ENCODE assay signal across 8 cellular contexts in the genomic region with DNA sequence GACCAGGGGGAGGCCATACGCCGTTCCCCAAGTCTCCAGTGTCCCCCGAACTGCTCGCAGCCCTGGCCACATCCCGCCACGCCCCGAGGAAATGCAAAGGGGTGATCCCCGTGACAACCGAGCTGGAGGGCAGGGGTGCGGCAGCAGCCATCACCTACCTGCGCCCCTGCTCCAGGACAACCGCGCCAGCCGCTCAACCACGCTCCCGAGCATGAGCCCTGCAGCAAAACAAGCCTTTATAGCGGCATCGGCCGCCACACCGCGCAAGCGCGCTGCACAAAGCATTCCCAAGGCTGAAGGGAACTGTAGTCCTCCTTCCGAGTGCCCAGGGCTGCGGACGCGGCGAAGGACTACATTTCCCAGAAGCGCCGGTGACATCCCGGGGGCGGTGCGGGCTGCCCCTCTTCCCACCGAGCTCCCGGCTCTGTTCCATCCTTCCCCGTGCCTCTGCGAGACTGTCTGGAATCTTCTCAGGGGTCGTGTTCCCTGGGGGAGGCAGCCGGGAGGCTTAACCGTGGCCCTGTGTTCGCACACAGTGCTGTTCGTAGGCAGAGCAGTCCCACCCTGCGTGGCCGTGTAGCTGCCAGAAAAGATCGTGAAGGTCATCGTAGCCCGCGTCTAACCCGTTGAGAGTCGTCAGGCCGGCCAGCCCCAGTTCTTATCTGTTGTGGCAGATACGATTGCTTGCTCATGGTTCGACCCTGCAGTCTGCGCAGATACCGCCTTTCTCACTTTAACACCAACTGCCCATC. TPM values are rescaled to one million over a fixed set of nuclear protein-coding genes. Genes with fewer than 3 reads are reported as not detected.
A peak's percentile ranks its signal among the peaks of the same experiment; 100 is the strongest.
DNase-seq lines count a peak whose midpoint lies in the region; ATAC-seq, FAIRE-seq and TF ChIP-seq lines count a peak whose summit lies in the region.

A gene (minus strand): TSS at position 213 of the 752 bp plus-strand sequence. CDS start 3,492 bp downstream, outside the sequence.

- peak; percentile 98 for ATAC-seq in GM21737 (IDR thresholded peaks at IDR 0.05; ENCODE audit: unreplicated experiment)
- ATAC-seq in activated T-cell treated with anti-CD3 and anti-CD28 coated beads, Interleukin-2, amount 50 U/mL, for 72 hours (replicated peaks in 1 of 2): peak; percentile 91 to 92
- ATAC-seq in naive thymus-derived CD4-positive, alpha-beta T cell: peak; percentile 96
- ATAC-seq in stimulated activated naive B cell treated with anti-CD40 and anti-IgM and Interleukin-4, amounts not matched to agents 10 μg/mL and 1 μg/mL and 100 μg/mL, for 72 hours (replicated peaks): peak; percentile 95 to 96

- peaks cover 7% of the 10 kb centered on the region for H3K4me1 ChIP-seq in KMS-11 (ENCODE audit: low read depth, poor library complexity, severe bottlenecking)
- H3K4me1 ChIP-seq in naive thymus-derived CD4-positive, alpha-beta T cell (ENCODE audit: control insufficient read depth in 2 of 2, insufficient read depth in 2 of 2, low read length in 2 of 2): peaks cover 8 to 14% of the 10 kb centered on the region in 2 donors

- no peaks in the 10 kb centered on the region for H4K20me1 ChIP-seq in KMS-11 (ENCODE audit: insufficient read depth)

- H3K4me3 ChIP-seq in KMS-11 (IDR thresholded peaks at IDR 0.05; ENCODE audit: insufficient read depth, low read depth, low read length): peak within 1 kb of the TSS; percentile 98
- H3K4me3 ChIP-seq in naive thymus-derived CD4-positive, alpha-beta T cell (ENCODE audit: low read length): peak within 1 kb of the TSS; percentile 100

- POLR2A ChIA-PET in naive thymus-derived CD4-positive, alpha-beta T cell (lab: Charles Lee): interaction anchor here (0.6 to 1.5 kb wide), 5 partner anchors 19 to 232 kb away, joined by 3 to 10 read pairs (median 4); a partner anchor contains a TSS

- TF ChIP-seq CTCF in KMS-11 (conservative IDR thresholded peaks at IDR 0.05; ENCODE audit: low read depth, low read length): peak; percentile 76

- H3K9ac ChIP-seq in KMS-11: peak within 1 kb of the TSS; percentile 63; the same call in 1 of the 2 replicates

- intact Hi-C loops in naive thymus-derived CD4-positive, alpha-beta T cell (cut with micrococcal nuclease): loop anchor here (1.0 to 10.0 kb wide), 17 partner anchors 113 to 1223 kb away; a partner anchor contains a TSS

- DNase-seq in DMS79 (lab: John Stamatoyannopoulos, UW) (peak; percentile 88), RCC 7860 (ENCODE audit: low spot score) (peak; percentile 88), fibroblast of gingiva (ENCODE audit: low read depth) (peak; percentile 89)
- peak; percentile 82 to 83 for DNase-seq in activated T-cell treated with anti-CD3 and anti-CD28 coated beads, Interleukin-2, amount 50 U/mL, for 72 hours
- peak; percentile 62 to 84 (median 79) for DNase-seq in naive thymus-derived CD4-positive, alpha-beta T cell
- DNase-seq in stimulated activated naive B cell treated with anti-CD40 and anti-IgM and Interleukin-4, amounts not matched to agents 10 μg/mL and 1 μg/mL and 100 μg/mL, for 72 hours: peak; percentile 80

- H3K9me3 Mint-ChIP-seq in activated T-cell treated with anti-CD3 and anti-CD28 coated beads, Interleukin-2, amount 50 U/mL, for 72 hours: no peaks in the 10 kb centered on the region
- H3K9me3 Mint-ChIP-seq in naive thymus-derived CD4-positive, alpha-beta T cell: no peaks in the 10 kb centered on the region
- H3K9me3 Mint-ChIP-seq in stimulated activated naive B cell treated with anti-CD40 and anti-IgM and Interleukin-4, amounts not matched to agents 10 μg/mL and 1 μg/mL and 100 μg/mL, for 72 hours: no peaks in the 10 kb centered on the region

- H3K27ac Mint-ChIP-seq in activated T-cell treated with anti-CD3 and anti-CD28 coated beads, Interleukin-2, amount 50 U/mL, for 72 hours: peak within 1 kb of the TSS; percentile 94
- H3K27ac Mint-ChIP-seq in naive thymus-derived CD4-positive, alpha-beta T cell: peak within 1 kb of the TSS; percentile 70 to 95 (median 91)
- H3K27ac Mint-ChIP-seq in stimulated activated naive B cell treated with anti-CD40 and anti-IgM and Interleukin-4, amounts not matched to agents 10 μg/mL and 1 μg/mL and 100 μg/mL, for 72 hours: peak within 1 kb of the TSS; percentile 94

- peaks cover 32% of the 10 kb centered on the region for H3K4me1 Mint-ChIP-seq in activated T-cell treated with anti-CD3 and anti-CD28 coated beads, Interleukin-2, amount 50 U/mL, for 72 hours (ENCODE audit: low read depth)
- H3K4me1 Mint-ChIP-seq in naive thymus-derived CD4-positive, alpha-beta T cell: peaks cover 11 to 33% (median 25%) of the 10 kb centered on the region in 7 donors
- peaks cover 7 to 28% of the 10 kb centered on the region in 2 donors for H3K4me1 Mint-ChIP-seq in stimulated activated naive B cell treated with anti-CD40 and anti-IgM and Interleukin-4, amounts not matched to agents 10 μg/mL and 1 μg/mL and 100 μg/mL, for 72 hours

- no peak within 1 kb of the TSS for H3K27ac ChIP-seq in KMS-11
- peak within 1 kb of the TSS; percentile 72 for H3K27ac ChIP-seq in naive thymus-derived CD4-positive, alpha-beta T cell (ENCODE audit: low read depth, low read length)

- FAIRE-seq in RCC 7860 (lab: Jason Lieb, UNC): peak; percentile 27

- no peaks in the 10 kb centered on the region; the same call in 1 of the 2 replicates for H3K36me3 ChIP-seq in KMS-11 (ENCODE audit: insufficient read depth)
- peaks cover 0 to 5% (median 0%) of the 10 kb centered on the region in 3 experiments for H3K36me3 ChIP-seq in naive thymus-derived CD4-positive, alpha-beta T cell (ENCODE audit: control insufficient read depth in 2 of 3, insufficient read depth in 3 of 3, low read length in 3 of 3)

- peak within 1 kb of the TSS; percentile 65 for H3K4me2 ChIP-seq in KMS-11

- H3K9me3 ChIP-seq in naive thymus-derived CD4-positive, alpha-beta T cell (ENCODE audit: control insufficient read depth in 2 of 3, low read length in 3 of 3): no peaks in the 10 kb centered on the region

- H3K36me3 Mint-ChIP-seq in activated T-cell treated with anti-CD3 and anti-CD28 coated beads, Interleukin-2, amount 50 U/mL, for 72 hours (ENCODE audit: insufficient read depth in 2 of 2): peaks cover 1 to 6% of the 10 kb centered on the region in 2 donors
- H3K36me3 Mint-ChIP-seq in naive thymus-derived CD4-positive, alpha-beta T cell: peaks cover 0 to 8% (median 6%) of the 10 kb centered on the region in 5 donors
- H3K36me3 Mint-ChIP-seq in stimulated activated naive B cell treated with anti-CD40 and anti-IgM and Interleukin-4, amounts not matched to agents 10 μg/mL and 1 μg/mL and 100 μg/mL, for 72 hours: peaks cover 3 to 4% of the 10 kb centered on the region in 2 donors

- H3K27me3 ChIP-seq in KMS-11 (ENCODE audit: insufficient read depth, low read depth): no peaks in the 10 kb centered on the region
- no peaks in the 10 kb centered on the region for H3K27me3 ChIP-seq in naive thymus-derived CD4-positive, alpha-beta T cell (ENCODE audit: control insufficient read depth in 2 of 2, insufficient read depth in 2 of 2, low read length in 2 of 2)

- CTCF ChIA-PET in naive thymus-derived CD4-positive, alpha-beta T cell (lab: Charles Lee): interaction anchor here (0.7 to 1.2 kb wide), 5 partner anchors 12 to 133 kb away, joined by 3 to 6 read pairs (median 4); a partner anchor contains a TSS

- H3K27me3 Mint-ChIP-seq in activated T-cell treated with anti-CD3 and anti-CD28 coated beads, Interleukin-2, amount 50 U/mL, for 72 hours (ENCODE audit: low read depth): peaks cover 8% of the 10 kb centered on the region
- H3K27me3 Mint-ChIP-seq in naive thymus-derived CD4-positive, alpha-beta T cell: peaks cover 5 to 15% (median 9%) of the 10 kb centered on the region in 5 donors
- H3K27me3 Mint-ChIP-seq in stimulated activated naive B cell treated with anti-CD40 and anti-IgM and Interleukin-4, amounts not matched to agents 10 μg/mL and 1 μg/mL and 100 μg/mL, for 72 hours: peaks cover 14 to 19% of the 10 kb centered on the region in 2 donors

- H2AFZ ChIP-seq in KMS-11 (ENCODE audit: low read depth): peak within 1 kb of the TSS; percentile 86

- H3K79me2 ChIP-seq in KMS-11 (ENCODE audit: insufficient read depth, low read depth): peaks cover 4% of the 10 kb centered on the region

- H3K4me3 Mint-ChIP-seq in activated T-cell treated with anti-CD3 and anti-CD28 coated beads, Interleukin-2, amount 50 U/mL, for 72 hours: peak within 1 kb of the TSS; percentile 99 to 100
- H3K4me3 Mint-ChIP-seq in naive thymus-derived CD4-positive, alpha-beta T cell: peak within 1 kb of the TSS; percentile 96 to 100 (median 99)
- H3K4me3 Mint-ChIP-seq in stimulated activated naive B cell treated with anti-CD40 and anti-IgM and Interleukin-4, amounts not matched to agents 10 μg/mL and 1 μg/mL and 100 μg/mL, for 72 hours: peak within 1 kb of the TSS; percentile 98 to 99

RNA-seq across cellular contexts. Expression of the gene that starts here (rescaled TPM):
- total RNA-seq in activated T-cell treated with anti-CD3 and anti-CD28 coated beads, Interleukin-2, amount 50 U/mL, for 72 hours: 10 to 100 TPM; 18.2 to 22.4 TPM
- total RNA-seq in naive thymus-derived CD4-positive, alpha-beta T cell: 10 to 100 TPM; 15.6 to 50.4 (median 25.5) TPM
- 10 to 100 TPM in 1 of 2 donors, 1 to 10 TPM in 1; 8.6 to 11.4 TPM for polyA plus RNA-seq in naive thymus-derived CD4-positive, alpha-beta T cell
